In the genomic region with DNA sequence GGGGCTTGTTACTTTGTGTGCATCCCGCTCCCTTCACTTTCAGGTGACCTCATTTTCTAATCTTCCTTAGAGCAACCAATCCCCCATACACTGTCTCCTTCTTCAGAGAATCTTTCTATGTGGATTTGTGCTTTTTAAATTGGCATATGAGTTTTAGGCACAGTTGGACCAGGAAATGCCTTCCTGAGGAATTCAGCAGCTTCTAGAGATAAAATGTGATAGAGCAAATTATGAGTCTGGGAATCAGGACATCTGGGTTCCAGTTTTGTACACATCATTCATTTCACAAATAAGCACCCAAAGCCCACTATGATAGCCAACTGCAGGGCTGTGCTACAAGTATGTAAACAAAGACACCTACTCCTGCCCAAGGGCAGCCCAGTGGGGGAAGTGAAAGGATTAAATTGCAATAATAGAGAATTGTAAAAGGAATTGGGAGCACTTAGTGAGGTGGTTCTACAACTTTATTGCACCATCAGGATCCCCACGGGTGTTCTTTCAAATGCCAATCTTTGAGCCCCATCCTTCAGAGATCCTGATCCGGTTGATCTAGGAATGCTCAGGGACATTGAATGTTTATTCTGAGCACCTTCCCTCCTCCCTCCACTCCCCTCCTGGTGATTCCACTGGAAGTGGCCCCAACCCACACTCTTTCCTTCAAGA, we compare ENCODE assay signal across 11 cellular contexts. TPM values are rescaled to one million over a fixed set of nuclear protein-coding genes. Genes with fewer than 3 reads are reported as not detected.
DNase-seq lines count a peak whose midpoint lies in the region; ATAC-seq and TF ChIP-seq lines count a peak whose summit lies in the region.
"Had no signal": no experiment of that assay in that cellular context is flagged by ENCODE, and none has a peak within 500 bp of the region (broad histone marks: within the 10 kb centered on the region; RNA-seq: fewer than 3 reads in every experiment).

No MANE protein-coding gene starts in this region.

- POLR2A ChIA-PET in Panc1 (lab: Charles Lee), result interaction anchor here (0.7 kb wide), 2 partner anchors 52 to 327 kb away, joined by 7 to 15 read pairs; no protein-coding TSS in a partner anchor

- H3K4me3 Mint-ChIP-seq in activated naive CD4-positive, alpha-beta T cell treated with anti-CD3 and anti-CD28 coated beads for 36 hours, result no peak overlapping the region
- no peak overlapping the region for H3K4me3 Mint-ChIP-seq in activated naive CD4-positive, alpha-beta T cell treated with anti-CD3 and anti-CD28 coated beads, Interleukin-2, amount 10 ng/mL, durations not matched to agents 7 days and 5 days
- H3K4me3 Mint-ChIP-seq in stimulated activated naive B cell treated with anti-CD40 and anti-IgM and Interleukin-4, amounts not matched to agents 10 μg/mL and 1 μg/mL and 100 μg/mL, for 72 hours, result peak overlapping the region in 1 of 2 donors; percentile 16
- no peak overlapping the region for H3K4me3 Mint-ChIP-seq in activated T-cell treated with anti-CD3 and anti-CD28 coated beads, Interleukin-2, amount 50 U/mL, for 24 hours
- H3K4me3 Mint-ChIP-seq: dendritic cell treated with granulocyte-macrophage colony-stimulating factor and Interleukin-4, amounts not matched to agents 40 ng/mL and 50 ng/mL, for 4 days had no signal

- H3K36me3 ChIP-seq in Panc1 (ENCODE audit: control insufficient read depth, insufficient read depth, low read length) (no peaks in the 10 kb centered on the region; the same call in 1 of the 2 replicates), fibroblast of lung (ENCODE audit: control insufficient read depth, insufficient read depth, low read length) (no peaks in the 10 kb centered on the region)
- H3K36me3 ChIP-seq: WERI-Rb-1 had no signal

- H3K4me1 Mint-ChIP-seq in activated naive CD4-positive, alpha-beta T cell treated with anti-CD3 and anti-CD28 coated beads for 36 hours (ENCODE audit: low read depth), result peaks cover 40% of the 10 kb centered on the region
- peaks cover 18% of the 10 kb centered on the region for H3K4me1 Mint-ChIP-seq in activated naive CD4-positive, alpha-beta T cell treated with anti-CD3 and anti-CD28 coated beads, Interleukin-2, amount 10 ng/mL, durations not matched to agents 7 days and 5 days
- H3K4me1 Mint-ChIP-seq in stimulated activated naive B cell treated with anti-CD40 and anti-IgM and Interleukin-4, amounts not matched to agents 10 μg/mL and 1 μg/mL and 100 μg/mL, for 72 hours, result peaks cover 30 to 51% of the 10 kb centered on the region in 2 donors
- peaks cover 40% of the 10 kb centered on the region for H3K4me1 Mint-ChIP-seq in activated T-cell treated with anti-CD3 and anti-CD28 coated beads, Interleukin-2, amount 50 U/mL, for 24 hours (ENCODE audit: low read depth)

- H3K9me3 ChIP-seq in Panc1 (ENCODE audit: control insufficient read depth, insufficient read depth, low read depth, low read length) (no peaks in the 10 kb centered on the region), fibroblast of lung (ENCODE audit: control insufficient read depth, insufficient read depth, low read depth, low read length) (no peaks in the 10 kb centered on the region)

- no peak overlapping the region for H3K9ac ChIP-seq in fibroblast of lung (ENCODE audit: insufficient read depth, low read length)

- peak overlapping the region; percentile 94 for H3K27ac ChIP-seq in Panc1 (ENCODE audit: low read length)
- H3K27ac ChIP-seq in fibroblast of lung (ENCODE audit: insufficient read depth, low read length), result peak overlapping the region; percentile 73
- H3K27ac ChIP-seq: WERI-Rb-1 had no signal

- H3K27ac Mint-ChIP-seq in activated naive CD4-positive, alpha-beta T cell treated with anti-CD3 and anti-CD28 coated beads for 36 hours, result peak overlapping the region; percentile 46
- H3K27ac Mint-ChIP-seq in activated naive CD4-positive, alpha-beta T cell treated with anti-CD3 and anti-CD28 coated beads, Interleukin-2, amount 10 ng/mL, durations not matched to agents 7 days and 5 days, result no peak overlapping the region
- peak overlapping the region; percentile 78 for H3K27ac Mint-ChIP-seq in stimulated activated naive B cell treated with anti-CD40 and anti-IgM and Interleukin-4, amounts not matched to agents 10 μg/mL and 1 μg/mL and 100 μg/mL, for 72 hours
- no peak overlapping the region for H3K27ac Mint-ChIP-seq in activated T-cell treated with anti-CD3 and anti-CD28 coated beads, Interleukin-2, amount 50 U/mL, for 24 hours
- H3K27ac Mint-ChIP-seq: dendritic cell treated with granulocyte-macrophage colony-stimulating factor and Interleukin-4, amounts not matched to agents 40 ng/mL and 50 ng/mL, for 4 days had no signal

- no TSS peak for BruUV-seq in Panc1 (replicated peaks; lab: Mats Ljungman, UMichigan)

- ATAC-seq in Panc1 (peak; percentile 43), HG02610 (IDR thresholded peaks at IDR 0.05; ENCODE audit: unreplicated experiment) (no peak)
- ATAC-seq in stimulated activated naive B cell treated with anti-CD40 and anti-IgM and Interleukin-4, amounts not matched to agents 10 μg/mL and 1 μg/mL and 100 μg/mL, for 72 hours (replicated peaks), result peak; percentile 44 to 51

- peak overlapping the region; percentile 59 for H3K4me2 ChIP-seq in fibroblast of lung (ENCODE audit: extremely low read depth, insufficient read depth, low read length)

- H4K20me1 ChIP-seq in fibroblast of lung (ENCODE audit: control insufficient read depth, extremely low read depth, insufficient read depth, low read length), result no peaks in the 10 kb centered on the region

- H3K4me1 ChIP-seq in Panc1 (ENCODE audit: control insufficient read depth, insufficient read depth, low read length) (peaks cover 50% of the 10 kb centered on the region), fibroblast of lung (ENCODE audit: control insufficient read depth, extremely low read depth, insufficient read depth, low read length) (peaks cover 30% of the 10 kb centered on the region)

- H3K27me3 ChIP-seq in Panc1 (ENCODE audit: control insufficient read depth, insufficient read depth, low read length), result no peaks in the 10 kb centered on the region
- no peaks in the 10 kb centered on the region for H3K27me3 ChIP-seq in fibroblast of lung (ENCODE audit: control insufficient read depth, insufficient read depth, low read length)

- no peaks in the 10 kb centered on the region for H3K9me3 Mint-ChIP-seq in activated naive CD4-positive, alpha-beta T cell treated with anti-CD3 and anti-CD28 coated beads for 36 hours
- no peaks in the 10 kb centered on the region for H3K9me3 Mint-ChIP-seq in activated naive CD4-positive, alpha-beta T cell treated with anti-CD3 and anti-CD28 coated beads, Interleukin-2, amount 10 ng/mL, durations not matched to agents 7 days and 5 days
- peaks cover 3 to 4% of the 10 kb centered on the region in 2 donors for H3K9me3 Mint-ChIP-seq in stimulated activated naive B cell treated with anti-CD40 and anti-IgM and Interleukin-4, amounts not matched to agents 10 μg/mL and 1 μg/mL and 100 μg/mL, for 72 hours
- no peaks in the 10 kb centered on the region for H3K9me3 Mint-ChIP-seq in activated T-cell treated with anti-CD3 and anti-CD28 coated beads, Interleukin-2, amount 50 U/mL, for 24 hours
- H3K9me3 Mint-ChIP-seq: dendritic cell treated with granulocyte-macrophage colony-stimulating factor and Interleukin-4, amounts not matched to agents 40 ng/mL and 50 ng/mL, for 4 days had no signal

- H3K4me3 ChIP-seq in Panc1 (ENCODE audit: low read depth in 2 of 2, low read length in 2 of 2), result peak overlapping the region in 1 of 2 experiments; percentile 15; a peak in 1 of 4 replicates
- H3K4me3 ChIP-seq in fibroblast of lung (replicated peaks in 1 of 4; ENCODE audit: control extremely low read depth in 1 of 4, insufficient read depth in 1 of 4, low read depth in 3 of 4, low read length in 4 of 4), result no peak overlapping the region

- H3K79me2 ChIP-seq in fibroblast of lung (ENCODE audit: control insufficient read depth, insufficient read depth, low read length), result no peaks in the 10 kb centered on the region

- no peaks in the 10 kb centered on the region for H3K27me3 Mint-ChIP-seq in activated naive CD4-positive, alpha-beta T cell treated with anti-CD3 and anti-CD28 coated beads for 36 hours (ENCODE audit: low read depth)
- H3K27me3 Mint-ChIP-seq in activated naive CD4-positive, alpha-beta T cell treated with anti-CD3 and anti-CD28 coated beads, Interleukin-2, amount 10 ng/mL, durations not matched to agents 7 days and 5 days, result no peaks in the 10 kb centered on the region
- H3K27me3 Mint-ChIP-seq in stimulated activated naive B cell treated with anti-CD40 and anti-IgM and Interleukin-4, amounts not matched to agents 10 μg/mL and 1 μg/mL and 100 μg/mL, for 72 hours, result no peaks in the 10 kb centered on the region
- H3K27me3 Mint-ChIP-seq in activated T-cell treated with anti-CD3 and anti-CD28 coated beads, Interleukin-2, amount 50 U/mL, for 24 hours, result no peaks in the 10 kb centered on the region

- H2AFZ ChIP-seq in fibroblast of lung (ENCODE audit: low read length), result no peak overlapping the region

- peaks cover 30% of the 10 kb centered on the region for H3K36me3 Mint-ChIP-seq in activated naive CD4-positive, alpha-beta T cell treated with anti-CD3 and anti-CD28 coated beads for 36 hours (ENCODE audit: low read depth)
- H3K36me3 Mint-ChIP-seq in activated naive CD4-positive, alpha-beta T cell treated with anti-CD3 and anti-CD28 coated beads, Interleukin-2, amount 10 ng/mL, durations not matched to agents 7 days and 5 days, result peaks cover 52% of the 10 kb centered on the region
- H3K36me3 Mint-ChIP-seq in stimulated activated naive B cell treated with anti-CD40 and anti-IgM and Interleukin-4, amounts not matched to agents 10 μg/mL and 1 μg/mL and 100 μg/mL, for 72 hours, result peaks cover 25 to 39% of the 10 kb centered on the region in 2 donors
- H3K36me3 Mint-ChIP-seq in activated T-cell treated with anti-CD3 and anti-CD28 coated beads, Interleukin-2, amount 50 U/mL, for 24 hours (ENCODE audit: low read depth), result peaks cover 61% of the 10 kb centered on the region

- intact Hi-C loops in activated naive CD4-positive, alpha-beta T cell treated with anti-CD3 and anti-CD28 coated beads for 36 hours (cut with micrococcal nuclease), result no loop called here
- intact Hi-C loops in Panc1 (cut with micrococcal nuclease; ENCODE audit: unreplicated experiment), result no loop called here

- no peak for TF ChIP-seq CTCF in Panc1 (IDR thresholded peaks at IDR 0.05)
- no peak for TF ChIP-seq CTCF in fibroblast of lung (conservative IDR thresholded peaks at IDR 0.05 in 1 of 2, IDR thresholded peaks at IDR 0.05 in 1 of 2; ENCODE audit: low read depth in 1 of 2, low read length in 2 of 2)

- in situ Hi-C loops in Panc1 (cut with HindIII; ENCODE audit: low pct_unique_long_range_greater_than_20kb, low sequenced_read_pairs), result no loop called here

- CTCF ChIA-PET in activated naive CD4-positive, alpha-beta T cell treated with anti-CD3 and anti-CD28 coated beads for 36 hours (lab: Charles Lee), result interaction anchor here (1.0 to 1.9 kb wide), 3 partner anchors 13 to 77 kb away, joined by 4 to 6 read pairs (median 5); no protein-coding TSS in a partner anchor
- CTCF ChIA-PET in activated naive CD4-positive, alpha-beta T cell treated with anti-CD3 and anti-CD28 coated beads, Interleukin-2, amount 10 ng/mL, durations not matched to agents 7 days and 5 days (lab: Charles Lee), result interaction anchor here (1.0 to 1.7 kb wide), 3 partner anchors 8 to 10 kb away, joined by 3 to 4 read pairs (median 3); no protein-coding TSS in a partner anchor
- CTCF ChIA-PET in Panc1 (lab: Charles Lee), result interaction anchor here (1.2 kb wide), 1 partner anchor 33 kb away, joined by 4 read pairs; no protein-coding TSS in a partner anchor

- no peak for DNase-seq in activated naive CD4-positive, alpha-beta T cell treated with anti-CD3 and anti-CD28 coated beads for 36 hours
- no peak for DNase-seq in activated naive CD4-positive, alpha-beta T cell treated with anti-CD3 and anti-CD28 coated beads, Interleukin-2, amount 10 ng/mL, durations not matched to agents 7 days and 5 days
- DNase-seq in Panc1 (ENCODE audit: low read depth, low spot score), result peak; percentile 76
- DNase-seq in fibroblast of lung (ENCODE audit: low read depth in 2 of 2), result peak in 1 of 2 donors; percentile 53
- DNase-seq in stimulated activated naive B cell treated with anti-CD40 and anti-IgM and Interleukin-4, amounts not matched to agents 10 μg/mL and 1 μg/mL and 100 μg/mL, for 72 hours, result no peak
- DNase-seq in activated T-cell treated with anti-CD3 and anti-CD28 coated beads, Interleukin-2, amount 50 U/mL, for 24 hours, result no peak
- DNase-seq in amygdala (lab: John Stamatoyannopoulos, UW), result no peak
- DNase-seq: NCI-H1048, WERI-Rb-1 had no signal

RNA-seq across cellular contexts. Expression of a gene that starts 11.3 kb away (rescaled TPM):
- 100 to 1,000 TPM; 105 to 109 TPM for total RNA-seq in activated naive CD4-positive, alpha-beta T cell treated with anti-CD3 and anti-CD28 coated beads for 36 hours
- 163 TPM for total RNA-seq in Panc1 (2021; ENCODE audit: unreplicated experiment)
- 73.4 TPM for polyA plus RNA-seq in Panc1 (2012; ENCODE audit: insufficient read length)
- 29.3 and 61.8 TPM in 2 replicates for total RNA-seq in fibroblast of lung
- polyA plus RNA-seq in fibroblast of lung, result 104 and 120 TPM in 2 replicates
- 50.8 and 51.8 TPM in 2 replicates for polyA plus RNA-seq in fibroblast of lung (2012)
- polyA minus RNA-seq in fibroblast of lung (ENCODE audit: low replicate concordance), result 16.6 and 60.2 TPM in 2 replicates

RNA-seq across cellular contexts. Expression of a gene that starts 54.2 kb away (rescaled TPM):
- total RNA-seq in activated naive CD4-positive, alpha-beta T cell treated with anti-CD3 and anti-CD28 coated beads for 36 hours, result 1,000 to 10,000 TPM; 1,772 to 1,864 TPM
- total RNA-seq in Panc1 (2021; ENCODE audit: unreplicated experiment) (1,916 TPM), fibroblast of lung (8,130 and 10,208 TPM in 2 replicates)
- polyA plus RNA-seq in Panc1 (2012; ENCODE audit: insufficient read length), result 3,818 TPM
- polyA plus RNA-seq in fibroblast of lung, result 7,414 and 10,645 TPM in 2 replicates
- 9,984 and 10,031 TPM in 2 replicates for polyA plus RNA-seq in fibroblast of lung (2012)
- polyA minus RNA-seq in fibroblast of lung (ENCODE audit: low replicate concordance), result 1,198 and 1,308 TPM in 2 replicates

Comparison
In these comparisons a context has a peak if more than half of its experiments do, and no peak if none do; other contexts are left out.
1. H3K27ac Mint-ChIP-seq: peak in activated naive CD4-positive, alpha-beta T cell treated with anti-CD3 and anti-CD28 coated beads for 36 hours (single experiment) and stimulated activated naive B cell treated with anti-CD40 and anti-IgM and Interleukin-4, amounts not matched to agents 10 μg/mL and 1 μg/mL and 100 μg/mL, for 72 hours (single experiment); none in activated naive CD4-positive, alpha-beta T cell treated with anti-CD3 and anti-CD28 coated beads, Interleukin-2, amount 10 ng/mL, durations not matched to agents 7 days and 5 days (single experiment) and activated T-cell treated with anti-CD3 and anti-CD28 coated beads, Interleukin-2, amount 50 U/mL, for 24 hours (single experiment).